Comparison of ENCODE assay signal across 8 cellular contexts in the genomic region with DNA sequence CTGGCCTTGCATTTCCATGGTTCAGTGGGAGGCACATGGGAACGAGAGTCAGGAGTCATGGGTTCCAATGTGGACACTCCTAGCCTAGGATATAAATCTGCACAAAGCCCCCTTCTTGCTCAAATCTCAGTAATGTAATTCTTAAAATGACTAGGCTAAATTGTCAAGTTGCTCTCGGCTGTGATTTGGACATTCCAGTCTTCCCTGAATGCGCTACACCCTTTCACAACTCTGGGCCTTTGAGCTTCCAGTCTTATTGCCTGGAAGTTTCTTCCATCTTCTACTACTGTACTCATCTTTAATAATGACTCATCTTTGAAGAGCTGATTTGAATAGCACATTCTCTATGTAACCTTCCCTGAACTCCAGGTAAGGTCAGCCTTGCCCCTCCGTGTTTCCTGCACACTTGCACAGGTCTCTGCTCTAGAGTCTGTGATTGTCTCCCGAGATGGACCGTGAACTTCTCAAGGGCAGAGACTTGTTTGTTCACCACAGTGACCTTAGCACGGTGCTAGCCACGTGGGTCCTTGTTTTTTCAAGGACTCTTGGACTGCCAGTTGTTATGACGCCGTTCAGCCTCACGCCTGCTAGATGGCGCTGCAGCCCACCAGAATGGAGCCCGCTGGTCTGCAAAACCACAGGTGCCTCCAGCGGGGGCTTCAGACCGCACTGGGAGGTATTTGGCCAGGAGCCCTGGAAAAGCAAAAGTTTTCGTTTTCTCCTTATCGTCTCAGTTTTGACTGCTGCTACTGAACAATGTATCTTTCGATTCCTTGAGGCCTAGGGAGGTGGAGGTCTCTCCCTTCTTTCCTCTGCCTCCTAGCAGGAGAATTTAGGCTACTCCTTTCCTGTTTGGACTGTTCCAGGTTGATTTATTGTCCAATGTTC.
A peak's percentile ranks its signal among the peaks of the same experiment; 100 is the strongest.
DNase-seq lines count a peak whose midpoint lies in the region; ATAC-seq and TF ChIP-seq lines count a peak whose summit lies in the region.

No MANE protein-coding gene starts in this region.

- no peaks in the 10 kb centered on the region for H3K27me3 ChIP-seq in endocrine pancreas (ENCODE audit: control insufficient read depth, insufficient read depth, low read length)

- TF ChIP-seq CTCF in AG10803 (conservative IDR thresholded peaks at IDR 0.05; ENCODE audit: low read length): peak; percentile 90

- H3K9ac ChIP-seq in endocrine pancreas (ENCODE audit: control insufficient read depth, insufficient read depth, low read length): no peak overlapping the region

- H3K4me1 ChIP-seq in endocrine pancreas (ENCODE audit: control insufficient read depth, insufficient read depth, low read length): no peaks in the 10 kb centered on the region

- peak; percentile 56 for DNase-seq in AG10803 (ENCODE audit: low read depth)
- DNase-seq in NCI-H748 (lab: John Stamatoyannopoulos, UW; ENCODE audit: unreplicated experiment): peak; percentile 79
- peak; percentile 23 to 27 for DNase-seq in activated CD8-positive, alpha-beta memory T cell treated with anti-CD3 and anti-CD28 coated beads for 4 hours (ENCODE audit: low read depth in 2 of 2)
- DNase-seq in middle frontal gyrus (ENCODE audit: extremely low spot score, low spot score): peak; percentile 69
- DNase-seq in stimulated activated CD8-positive, alpha-beta memory T cell treated with anti-CD3 and anti-CD28 coated beads, Interleukin-7, amount 100 ng/mL, for 48 hours (ENCODE audit: extremely low read depth in 1 of 2, low read depth in 1 of 2): peak; percentile 48 to 61

- ATAC-seq in GM18867 (IDR thresholded peaks at IDR 0.05; ENCODE audit: unreplicated experiment) (peak; percentile 62), HG03196 (IDR thresholded peaks at IDR 0.05; ENCODE audit: unreplicated experiment) (peak; percentile 62)

- H3K36me3 ChIP-seq in endocrine pancreas (ENCODE audit: control insufficient read depth, insufficient read depth, low read length): no peaks in the 10 kb centered on the region

- no peaks in the 10 kb centered on the region for H3K9me3 ChIP-seq in endocrine pancreas (ENCODE audit: control insufficient read depth, low read length)

- H3K4me3 ChIP-seq in AG10803 (ENCODE audit: low read length) (no peak overlapping the region), endocrine pancreas (ENCODE audit: control insufficient read depth, insufficient read depth, low read length) (peak overlapping the region; percentile 0)

Comparison
In these comparisons a context has a peak if more than half of its experiments do, and no peak if none do; other contexts are left out.
1. DNase-seq: peak in every context shown above with its lines; median percentile 79 in NCI-H748; 69 in middle frontal gyrus; 56 in AG10803; 54 in stimulated activated CD8-positive, alpha-beta memory T cell treated with anti-CD3 and anti-CD28 coated beads, Interleukin-7, amount 100 ng/mL, for 48 hours; 25 in activated CD8-positive, alpha-beta memory T cell treated with anti-CD3 and anti-CD28 coated beads for 4 hours.